Comparison of ENCODE assay signal across 8 cellular contexts in the genomic region with DNA sequence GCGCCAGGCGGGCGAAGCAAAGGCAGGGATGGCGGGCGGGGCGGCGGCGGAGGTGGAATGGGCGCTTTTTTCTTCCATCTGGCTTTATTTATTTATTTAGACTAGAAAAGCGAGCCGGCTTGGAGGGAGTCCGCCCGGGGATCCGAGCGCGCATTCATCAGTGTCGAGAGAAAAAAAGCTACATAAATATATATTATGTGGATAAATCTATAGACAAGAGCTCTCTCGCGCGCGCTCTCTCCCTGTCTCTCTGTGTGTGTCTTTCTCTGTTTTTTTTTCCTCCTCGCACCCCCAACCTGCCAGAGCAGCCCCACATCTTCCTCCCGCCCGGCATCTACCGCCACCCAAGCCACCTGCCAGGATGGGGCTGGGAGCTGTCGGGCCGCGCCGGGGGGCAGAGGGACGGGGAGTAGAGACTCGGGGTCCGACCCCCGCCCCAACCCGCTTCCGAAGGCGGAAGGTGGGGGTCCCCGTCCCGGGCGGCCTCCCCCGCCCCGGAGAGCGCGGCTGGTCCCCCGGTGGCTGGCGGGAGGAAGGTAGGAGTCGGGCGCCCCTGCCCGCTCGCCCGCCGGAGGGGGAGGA. TPM values are rescaled to one million over a fixed set of nuclear protein-coding genes. Genes with fewer than 3 reads are reported as not detected.
DNase-seq lines count a peak whose midpoint lies in the region; ATAC-seq, FAIRE-seq and TF ChIP-seq lines count a peak whose summit lies in the region.

No MANE protein-coding gene starts in this region.

- no peaks in the 10 kb centered on the region for H3K36me3 ChIP-seq in cardiac muscle cell
- H3K36me3 ChIP-seq in bronchial epithelial cell (ENCODE audit: control insufficient read depth, insufficient read depth, low read length), result no peaks in the 10 kb centered on the region
- H3K36me3 ChIP-seq in vagina, result no peaks in the 10 kb centered on the region

- TF ChIP-seq POLR2A in vagina (IDR thresholded peaks at IDR 0.05), result no peak

- H3K27ac ChIP-seq in cardiac muscle cell (no peak overlapping the region), vagina (no peak overlapping the region)

- H3K4me1 Mint-ChIP-seq in CD14-positive monocyte, result peaks cover 13% of the 10 kb centered on the region

- peaks cover 0 to 3% of the 10 kb centered on the region in 2 donors for H3K36me3 Mint-ChIP-seq in CD14-positive monocyte

- H3K4me1 ChIP-seq in cardiac muscle cell (ENCODE audit: low read depth) (no peaks in the 10 kb centered on the region), vagina (peaks cover 26% of the 10 kb centered on the region)

- H3K9me3 Mint-ChIP-seq in CD14-positive monocyte, result peaks cover 0 to 36% (median 12%) of the 10 kb centered on the region in 7 donors

- H3K27me3 ChIP-seq in cardiac muscle cell, result peaks cover 90% of the 10 kb centered on the region
- H3K27me3 ChIP-seq in bronchial epithelial cell (ENCODE audit: control insufficient read depth, insufficient read depth, low read length), result peaks cover 32% of the 10 kb centered on the region
- H3K27me3 ChIP-seq in vagina, result peaks cover 14% of the 10 kb centered on the region

- TF ChIP-seq CTCF in cardiac muscle cell (IDR thresholded peaks at IDR 0.05; ENCODE audit: low read depth, low read length) (no peak), bronchial epithelial cell (IDR thresholded peaks at IDR 0.05; ENCODE audit: insufficient read depth, low read length, severe bottlenecking) (no peak), vagina (IDR thresholded peaks at IDR 0.05) (no peak), CD14-positive monocyte (IDR thresholded peaks at IDR 0.05) (no peak)

- H3K9me3 ChIP-seq in cardiac muscle cell (ENCODE audit: low read depth), result no peaks in the 10 kb centered on the region
- H3K9me3 ChIP-seq in vagina, result no peaks in the 10 kb centered on the region

- H3K4me3 Mint-ChIP-seq in CD14-positive monocyte, result peak overlapping the region in 1 of 2 donors; percentile 86

- H3K27ac Mint-ChIP-seq in CD14-positive monocyte, result no peak overlapping the region

- FAIRE-seq in bronchial epithelial cell (lab: Jason Lieb, UNC), result no peak

- H3K27me3 Mint-ChIP-seq in CD14-positive monocyte (ENCODE audit: low read depth in 3 of 3), result peaks cover 68 to 83% (median 72%) of the 10 kb centered on the region in 3 donors

- DNase-seq in cardiac muscle cell (ENCODE audit: low read depth in 1 of 2, low spot score in 1 of 2), result peak in 1 of 2 donors; percentile 12
- DNase-seq in Right ventricle myocardium inferior (ENCODE audit: missing footprints), result no peak
- no peak for DNase-seq in bronchial epithelial cell (ENCODE audit: low read depth)
- peak; percentile 5 for DNase-seq in medulla oblongata (ENCODE audit: extremely low spot score)
- DNase-seq in vagina (ENCODE audit: extremely low spot score in 2 of 2), result no peak
- DNase-seq in CD14-positive monocyte (ENCODE audit: low spot score), result no peak
- DNase-seq in dedifferentiated amniotic fluid mesenchymal stem cell (ENCODE audit: extremely low spot score), result no peak
- no peak for DNase-seq in H4 (ENCODE audit: low spot score)

- no peak for ATAC-seq in Right ventricle myocardium inferior

- H3K4me3 ChIP-seq in cardiac muscle cell (peak overlapping the region; percentile 48), bronchial epithelial cell (ENCODE audit: low read depth, low read length) (peak overlapping the region; percentile 53), vagina (peak overlapping the region; percentile 47 to 54)

- intact Hi-C loops in Right ventricle myocardium inferior (cut with DNase I), result no loop called here
- intact Hi-C loops in vagina (cut with DNase I), result no loop called here
- intact Hi-C loops in CD14-positive monocyte (cut with micrococcal nuclease), result no loop called here

RNA-seq across cellular contexts. Expression of gene CELF4, which starts 1.0 kb away (rescaled TPM):
- total RNA-seq in cardiac muscle cell, result 0.35 and 1.6 TPM in 2 replicates
- 2.1 and 4.3 TPM in 2 replicates for polyA plus RNA-seq in cardiac muscle cell
- total RNA-seq in Right ventricle myocardium inferior, result not detected
- total RNA-seq in bronchial epithelial cell, result 0.13 TPM in 1 of 2 replicates, not detected in the other
- 2.2 TPM for total RNA-seq in vagina
- polyA plus RNA-seq in CD14-positive monocyte, result not detected
- total RNA-seq in H4 (2014; rRNA removed; shearing (Covaris generic)), result not detected in 2 replicates
